In genomic region chr10:44960482-44961230, GRCh38 we compare ENCODE assay signal across 9 cellular contexts. TPM values are rescaled to one million over a fixed set of nuclear protein-coding genes. Genes with fewer than 3 reads are reported as not detected.
DNase-seq lines count a peak whose midpoint lies in the region; ATAC-seq and TF ChIP-seq lines count a peak whose summit lies in the region.
"Had no signal": no experiment of that assay in that cellular context is flagged by ENCODE, and none has a peak within 500 bp of the region (broad histone marks: within the 10 kb centered on the region; RNA-seq: fewer than 3 reads in every experiment).

No MANE protein-coding gene starts in this region.

- 93% methylated on average over 7 of the region's 7 CpGs for WGBS in mammary epithelial cell (ENCODE audit: low coverage, missing lambda C conversion rate)

- no TSS peak for BruUV-seq in MCF 10A (replicated peaks; lab: Mats Ljungman, UMichigan)
- BruUV-seq in mammary epithelial cell (replicated peaks; lab: Mats Ljungman, UMichigan), result no TSS peak

- no peak for DNase-seq in MCF 10A (ENCODE audit: unreplicated experiment)
- no peak for DNase-seq in mammary epithelial cell
- no peak for DNase-seq in central memory CD8-positive, alpha-beta T cell (ENCODE audit: low spot score in 2 of 2)
- peak; percentile 9 for DNase-seq in mucosa of gallbladder (ENCODE audit: low spot score)
- DNase-seq in upper lobe of right lung, result no peak
- no peak for DNase-seq in NCI-H82 treated with DMSO at 0.1 percent for 48 hours (lab: John Stamatoyannopoulos, UW; ENCODE audit: unreplicated experiment)
- DNase-seq: activated gamma-delta T cell treated with Interleukin-2 at 50 U/mL for 16 hours had no signal

- TF ChIP-seq CTCF in MCF 10A (IDR thresholded peaks at IDR 0.05; ENCODE audit: unreplicated experiment), result no peak
- TF ChIP-seq CTCF in mammary epithelial cell (conservative IDR thresholded peaks at IDR 0.05 in 1 of 2, IDR thresholded peaks at IDR 0.05 in 1 of 2; ENCODE audit: extremely low read depth in 1 of 2, insufficient read depth in 1 of 2, low read depth in 1 of 2, low read length in 2 of 2), result no peak
- TF ChIP-seq CTCF in upper lobe of right lung (IDR thresholded peaks at IDR 0.05), result no peak

- H3K36me3 Mint-ChIP-seq in MCF 10A (ENCODE audit: insufficient read depth, unreplicated experiment), result no peaks in the 10 kb centered on the region
- peaks cover 2% of the 10 kb centered on the region for H3K36me3 Mint-ChIP-seq in central memory CD8-positive, alpha-beta T cell (ENCODE audit: insufficient read depth)

- H3K27ac ChIP-seq in mammary epithelial cell (ENCODE audit: insufficient read depth, low read depth, low read length) (no peak overlapping the region), upper lobe of right lung (peak overlapping the region; percentile 96)

- no peak overlapping the region for H2AFZ ChIP-seq in mammary epithelial cell (ENCODE audit: low read depth, low read length)

- H3K9me3 ChIP-seq in mammary epithelial cell (replicated peaks; ENCODE audit: insufficient read depth, low read length) (no peaks in the 10 kb centered on the region), upper lobe of right lung (no peaks in the 10 kb centered on the region)

- in situ Hi-C loops in mammary epithelial cell (cut with MboI; ENCODE audit: low sequenced_read_pairs in 2 of 2), result no loop called here

- H3K27me3 ChIP-seq in mammary epithelial cell (ENCODE audit: insufficient read depth, low read length) (no peaks in the 10 kb centered on the region), upper lobe of right lung (no peaks in the 10 kb centered on the region)

- H3K4me1 ChIP-seq in mammary epithelial cell (ENCODE audit: insufficient read depth, low read length), result peaks cover 24% of the 10 kb centered on the region
- H3K4me1 ChIP-seq in upper lobe of right lung, result peaks cover 55% of the 10 kb centered on the region

- POLR2A ChIA-PET in MCF 10A (lab: Yijun Ruan, JAX), result interaction anchor here (0.6 kb wide), 1 partner anchor 29 kb away, joined by 3 read pairs; no protein-coding TSS in a partner anchor

- no peaks in the 10 kb centered on the region for H3K27me3 Mint-ChIP-seq in MCF 10A (ENCODE audit: insufficient read depth, unreplicated experiment)
- no peaks in the 10 kb centered on the region for H3K27me3 Mint-ChIP-seq in central memory CD8-positive, alpha-beta T cell

- intact Hi-C loops in MCF 10A (cut with micrococcal nuclease), result no loop called here
- intact Hi-C loops in mammary epithelial cell (cut with micrococcal nuclease), result no loop called here
- intact Hi-C loops in upper lobe of right lung (cut with DNase I), result no loop called here

- dilution Hi-C loops in mammary epithelial cell (cut with HindIII; ENCODE audit: low sequenced_read_pairs), result loop anchor here (5.0 kb wide), 1 partner anchor 37 kb away; no protein-coding TSS in a partner anchor

- H3K4me3 Mint-ChIP-seq in MCF 10A (ENCODE audit: unreplicated experiment), result peak overlapping the region; percentile 30
- H3K4me3 Mint-ChIP-seq in central memory CD8-positive, alpha-beta T cell, result peak overlapping the region; percentile 82

- peaks cover 22% of the 10 kb centered on the region for H3K4me1 Mint-ChIP-seq in MCF 10A (ENCODE audit: insufficient read depth, unreplicated experiment)
- H3K4me1 Mint-ChIP-seq in central memory CD8-positive, alpha-beta T cell, result peaks cover 31% of the 10 kb centered on the region

- H3K9me3 Mint-ChIP-seq in MCF 10A (ENCODE audit: unreplicated experiment), result no peaks in the 10 kb centered on the region
- no peaks in the 10 kb centered on the region for H3K9me3 Mint-ChIP-seq in central memory CD8-positive, alpha-beta T cell

- H4K20me1 ChIP-seq in mammary epithelial cell (ENCODE audit: insufficient read depth, low read length), result no peaks in the 10 kb centered on the region

- no peak overlapping the region for H3K9ac ChIP-seq in mammary epithelial cell (ENCODE audit: insufficient read depth, low read length)

- H3K4me3 ChIP-seq in mammary epithelial cell (replicated peaks in 1 of 3; ENCODE audit: insufficient read depth in 1 of 3, low read depth in 2 of 3, low read length in 3 of 3), result no peak overlapping the region
- peak overlapping the region; percentile 83 for H3K4me3 ChIP-seq in upper lobe of right lung

- H3K36me3 ChIP-seq in mammary epithelial cell (ENCODE audit: insufficient read depth, low read length), result no peaks in the 10 kb centered on the region
- H3K36me3 ChIP-seq in upper lobe of right lung, result peaks cover under 1% of the 10 kb centered on the region

- H3K79me2 ChIP-seq in mammary epithelial cell (ENCODE audit: insufficient read depth, low read length), result peaks cover 11% of the 10 kb centered on the region

- no peak for ATAC-seq in central memory CD8-positive, alpha-beta T cell (replicated peaks; ENCODE audit: extremely low read depth, poor library complexity, severe bottlenecking)
- no peak for ATAC-seq in upper lobe of right lung
- no peak for ATAC-seq in HG03025 (IDR thresholded peaks at IDR 0.05; ENCODE audit: low FRiP score, unreplicated experiment)
- no peak for ATAC-seq in GM19328 (IDR thresholded peaks at IDR 0.05; ENCODE audit: unreplicated experiment)

- CTCF ChIA-PET in MCF 10A (lab: Yijun Ruan, JAX), result interaction anchor here (0.8 kb wide), 1 partner anchor 15 kb away, joined by 3 read pairs; no protein-coding TSS in a partner anchor
- CTCF ChIA-PET in mammary epithelial cell (lab: Charles Lee; ENCODE audit: low non-redundant PET), result no interaction called here

- no peak overlapping the region for H3K4me2 ChIP-seq in mammary epithelial cell (ENCODE audit: insufficient read depth, low read depth, low read length)

- no peak overlapping the region for H3K27ac Mint-ChIP-seq in MCF 10A (ENCODE audit: low read depth, unreplicated experiment)
- peak overlapping the region; percentile 44 for H3K27ac Mint-ChIP-seq in central memory CD8-positive, alpha-beta T cell (ENCODE audit: low read depth)

RNA-seq across cellular contexts. Expression of gene RASSF4, which starts 1.1 kb away (rescaled TPM):
- 0.22 TPM in 1 of 2 replicates, not detected in the other for total RNA-seq in MCF 10A (2022)
- total RNA-seq in mammary epithelial cell, result 1 to 10 TPM; 1.4 to 4.0 TPM
- 3.4 TPM for polyA plus RNA-seq in mammary epithelial cell
- polyA minus RNA-seq in mammary epithelial cell, result 8.9 TPM
- total RNA-seq in mucosa of gallbladder, result 41.9 TPM
- total RNA-seq in upper lobe of right lung, result 40.9 TPM

RNA-seq across cellular contexts. Expression of gene DEPP1, which starts 18.0 kb away (rescaled TPM):
- 0.76 and 0.84 TPM in 2 replicates for total RNA-seq in MCF 10A (2022)
- total RNA-seq in mammary epithelial cell, result 10 to 100 TPM; 25.0 to 45.6 TPM
- 139 TPM for polyA plus RNA-seq in mammary epithelial cell
- polyA minus RNA-seq in mammary epithelial cell, result 230 TPM
- total RNA-seq in mucosa of gallbladder, result 45.8 TPM
- total RNA-seq in upper lobe of right lung, result 160 TPM

RNA-seq across cellular contexts. Expression of gene ZNF22, which starts 40.1 kb away (rescaled TPM):
- 7.2 and 8.5 TPM in 2 replicates for total RNA-seq in MCF 10A (2022)
- 1 to 10 TPM; 7.2 to 7.7 TPM for total RNA-seq in mammary epithelial cell
- polyA plus RNA-seq in mammary epithelial cell, result 2.7 TPM
- polyA minus RNA-seq in mammary epithelial cell, result 1.9 TPM
- 16.5 TPM for total RNA-seq in mucosa of gallbladder
- 26.9 TPM for total RNA-seq in upper lobe of right lung

RNA-seq across cellular contexts. Expression of gene TMEM72, which starts 49.5 kb away (rescaled TPM):
- total RNA-seq in MCF 10A (2022) (not detected in 2 replicates), mammary epithelial cell (not detected), mucosa of gallbladder (not detected), upper lobe of right lung (not detected)
- polyA plus RNA-seq in mammary epithelial cell, result not detected
- not detected for polyA minus RNA-seq in mammary epithelial cell

Comparison
In these comparisons a context has a peak if more than half of its experiments do, and no peak if none do; other contexts are left out.
1. RNA of gene DEPP1, which starts 18.0 kb away (total RNA-seq): 160 TPM in upper lobe of right lung (single experiment), 45.8 TPM in mucosa of gallbladder (single experiment) and 25.0 to 45.6 TPM in mammary epithelial cell; 0.76 to 0.84 TPM in MCF 10A; every median in the first group is over 10 times any median in the second.